8 cellular contexts compared by ENCODE assay signal in the genomic region with DNA sequence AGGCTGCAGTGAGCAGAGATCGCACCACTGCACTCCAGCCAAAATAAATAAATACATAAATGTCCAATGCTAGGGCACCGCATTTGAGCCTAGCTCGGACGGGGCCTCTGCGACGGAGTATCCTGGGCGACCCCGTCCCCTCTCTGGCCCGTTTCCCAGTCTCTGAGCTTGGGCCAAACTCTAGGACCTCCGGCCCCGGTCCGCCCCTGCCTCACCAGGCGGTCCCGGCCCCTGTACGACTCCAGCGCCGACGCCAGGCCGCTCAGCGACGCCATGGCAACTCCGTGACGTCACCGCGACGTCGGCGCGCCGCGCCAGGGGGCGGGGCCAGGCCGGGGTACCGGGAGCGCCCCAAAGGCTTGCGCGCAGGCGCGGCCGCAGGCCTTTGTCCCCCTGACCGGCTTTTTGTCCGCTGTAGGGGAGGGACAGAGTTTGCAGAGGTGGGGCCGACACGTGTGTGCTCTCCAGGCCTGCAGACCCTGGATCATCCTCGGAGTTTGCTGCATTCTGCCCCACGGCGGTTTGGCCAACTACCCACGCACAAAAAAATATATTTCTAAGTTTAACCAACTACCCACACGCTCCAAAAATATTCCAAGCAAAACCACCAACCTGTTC. TPM values are rescaled to one million over a fixed set of nuclear protein-coding genes. Genes with fewer than 3 reads are reported as not detected.
DNase-seq lines count a peak whose midpoint lies in the region; ATAC-seq and TF ChIP-seq lines count a peak whose summit lies in the region.

TSS of gene PEX11G (minus strand) at position 300 of the 618 bp plus-strand sequence. CDS start at position 275, 25 bp downstream.

- intact Hi-C loops in Right ventricle myocardium inferior (cut with DNase I) (loop anchor here (5.0 kb wide), 1 partner anchor 43 kb away; no protein-coding TSS in a partner anchor), ovary (cut with DNase I) (loop anchor here in 3 of 4 donors (2.0 to 5.0 kb wide), 3 partner anchors 43 to 48 kb away; partner anchors contain the start of gene PNPLA6 (in 2 of the 3))

- TF ChIP-seq CTCF in ovary (IDR thresholded peaks at IDR 0.05) (peak in 1 of 3 donors; percentile 39), thoracic aorta (IDR thresholded peaks at IDR 0.05) (no peak)

- peaks cover 17% of the 10 kb centered on the region for H3K4me1 Mint-ChIP-seq in activated naive CD8-positive, alpha-beta T cell treated with anti-CD3 and anti-CD28 coated beads for 36 hours

- DNase-seq in AG08396 (ENCODE audit: low spot score) (peak; percentile 99), GM19240 (ENCODE audit: insufficient read length, low spot score) (peak; percentile 93), Karpas-422 (peak; percentile 95), SKM-1 (lab: John Stamatoyannopoulos, UW; ENCODE audit: unreplicated experiment) (peak; percentile 52), Right ventricle myocardium inferior (ENCODE audit: missing footprints) (peak; percentile 96), ovary (peak; percentile 90 to 97 (median 95)), thoracic aorta (ENCODE audit: low spot score) (peak; percentile 45)
- DNase-seq in activated naive CD8-positive, alpha-beta T cell treated with anti-CD3 and anti-CD28 coated beads for 36 hours: peak; percentile 93

- H3K27ac ChIP-seq in Karpas-422 (ENCODE audit: low read length) (no peak within 1 kb of the TSS), ovary (peak within 1 kb of the TSS; percentile 90 to 94), thoracic aorta (peak within 1 kb of the TSS; percentile 69)

- H2AFZ ChIP-seq in Karpas-422 (ENCODE audit: low read length): peak within 1 kb of the TSS; percentile 94

- peaks cover 4% of the 10 kb centered on the region for H3K9me3 Mint-ChIP-seq in activated naive CD8-positive, alpha-beta T cell treated with anti-CD3 and anti-CD28 coated beads for 36 hours

- H3K9me3 ChIP-seq in Karpas-422 (ENCODE audit: low read length) (no peaks in the 10 kb centered on the region), ovary (no peaks in the 10 kb centered on the region), thoracic aorta (no peaks in the 10 kb centered on the region)

- H3K9ac ChIP-seq in Karpas-422 (ENCODE audit: low read length): peak within 1 kb of the TSS; percentile 77

- WGBS in ovary, 3 donors: 0 to 1% (median 1%) methylated on average over 43 to 49 of the region's 49 CpGs

- H3K4me3 Mint-ChIP-seq in activated naive CD8-positive, alpha-beta T cell treated with anti-CD3 and anti-CD28 coated beads for 36 hours: peak within 1 kb of the TSS; percentile 79

- H3K27me3 Mint-ChIP-seq in activated naive CD8-positive, alpha-beta T cell treated with anti-CD3 and anti-CD28 coated beads for 36 hours: no peaks in the 10 kb centered on the region

- no peak for TF ChIP-seq EP300 in ovary (IDR thresholded peaks at IDR 0.05)

- no peaks in the 10 kb centered on the region for H3K79me2 ChIP-seq in Karpas-422 (ENCODE audit: low read length)

- H3K27me3 ChIP-seq in Karpas-422 (ENCODE audit: low read length): no peaks in the 10 kb centered on the region
- H3K27me3 ChIP-seq in ovary: no peaks in the 10 kb centered on the region
- no peaks in the 10 kb centered on the region for H3K27me3 ChIP-seq in thoracic aorta (replicated peaks; ENCODE audit: insufficient read depth)

- H3K36me3 ChIP-seq in Karpas-422 (ENCODE audit: insufficient read depth, low read length) (no peaks in the 10 kb centered on the region), ovary (no peaks in the 10 kb centered on the region), thoracic aorta (no peaks in the 10 kb centered on the region)

- TF ChIP-seq POLR2A in ovary (IDR thresholded peaks at IDR 0.05): peak; percentile 93

- H3K9me2 ChIP-seq in Karpas-422 (replicated peaks; ENCODE audit: insufficient read depth, low read length): no peaks in the 10 kb centered on the region

- peak within 1 kb of the TSS; percentile 75 for H3K27ac Mint-ChIP-seq in activated naive CD8-positive, alpha-beta T cell treated with anti-CD3 and anti-CD28 coated beads for 36 hours

- ATAC-seq in Right ventricle myocardium inferior (peak; percentile 97), thoracic aorta (ENCODE audit: insufficient number of reproducible peaks, low FRiP score, low read depth) (peak; percentile 68)

- peak within 1 kb of the TSS; percentile 80 for H3K4me3 ChIP-seq in Karpas-422 (ENCODE audit: low read length)
- peak within 1 kb of the TSS; percentile 51 for H3K4me3 ChIP-seq in ovary
- peak within 1 kb of the TSS; percentile 86 for H3K4me3 ChIP-seq in thoracic aorta

- H3K4me2 ChIP-seq in Karpas-422 (ENCODE audit: low read depth, low read length, poor library complexity, severe bottlenecking): peak within 1 kb of the TSS; percentile 85

- H3K4me1 ChIP-seq in Karpas-422 (ENCODE audit: low read length) (peaks cover 15% of the 10 kb centered on the region), ovary (ENCODE audit: insufficient read depth) (peaks cover 6% of the 10 kb centered on the region), thoracic aorta (ENCODE audit: control insufficient read depth in 1 of 2, low read depth in 2 of 2) (peaks cover 0 to 14% of the 10 kb centered on the region in 2 donors)

- H4K20me1 ChIP-seq in Karpas-422 (ENCODE audit: insufficient read depth, low read depth, low read length): no peaks in the 10 kb centered on the region

- no peaks in the 10 kb centered on the region for H3K36me3 Mint-ChIP-seq in activated naive CD8-positive, alpha-beta T cell treated with anti-CD3 and anti-CD28 coated beads for 36 hours

RNA-seq across cellular contexts. Expression of gene PEX11G, which starts in this region (rescaled TPM):
- 1.0 and 1.8 TPM in 2 replicates for total RNA-seq in Karpas-422 (2014; rRNA removed; shearing (Covaris generic); ENCODE audit: low replicate concordance)
- 1 to 10 TPM in 1 of 2 experiments, under 1 TPM in 1; 0.82 to 1.5 TPM for total RNA-seq in activated naive CD8-positive, alpha-beta T cell treated with anti-CD3 and anti-CD28 coated beads for 36 hours
- 1.2 TPM for total RNA-seq in Right ventricle myocardium inferior
- total RNA-seq in ovary: 1 to 10 TPM; 2.8 to 5.1 (median 3.7) TPM
- 1 to 10 TPM in 1 of 2 donors, under 1 TPM in 1; 0.40 to 6.0 TPM for polyA plus RNA-seq in ovary
- under 1 TPM in 1 of 2 donors, not detected in 1; 0.63 TPM for total RNA-seq in thoracic aorta

Comparison
In these comparisons a context has a peak if more than half of its experiments do, and no peak if none do; other contexts are left out.
1. Peak in DNase-seq, ATAC-seq, H3K4me3 ChIP-seq and H3K27ac ChIP-seq in thoracic aorta; RNA of the gene not detected or under 1 TPM.
2. DNase-seq: peak in every context shown above with its lines; median percentile 99 in AG08396; 96 in Right ventricle myocardium inferior; 95 in Karpas-422; 95 in ovary; 93 in GM19240; 93 in activated naive CD8-positive, alpha-beta T cell treated with anti-CD3 and anti-CD28 coated beads for 36 hours; 52 in SKM-1; 45 in thoracic aorta.